Comparison of ENCODE assay signal across 10 cellular contexts in genomic region chr9:130242270-130243014, GRCh38. TPM values are rescaled to one million over a fixed set of nuclear protein-coding genes. Genes with fewer than 3 reads are reported as not detected.
DNase-seq lines count a peak whose midpoint lies in the region; ATAC-seq, FAIRE-seq and TF ChIP-seq lines count a peak whose summit lies in the region.
"Had no signal": no experiment of that assay in that cellular context is flagged by ENCODE, and none has a peak within 500 bp of the region (broad histone marks: within the 10 kb centered on the region; RNA-seq: fewer than 3 reads in every experiment).

No MANE protein-coding gene starts in this region.

- H3K9me3 ChIP-seq in H9 (ENCODE audit: control insufficient read depth, low read depth, low read length), result no peaks in the 10 kb centered on the region
- H3K9me3 ChIP-seq in GM12878 (replicated peaks; ENCODE audit: control insufficient read depth, insufficient read depth, low read length), result no peaks in the 10 kb centered on the region
- no peaks in the 10 kb centered on the region for H3K9me3 ChIP-seq in mucosa of stomach (ENCODE audit: control insufficient read depth, low read length)

- TF ChIP-seq EP300 in GM12878 (IDR thresholded peaks at IDR 0.05; ENCODE audit: borderline replicate concordance in 1 of 2, control insufficient read depth in 1 of 2, low read depth in 2 of 2, low read length in 2 of 2), result no peak

- no peaks in the 10 kb centered on the region for H3K36me3 Mint-ChIP-seq in H9 (ENCODE audit: insufficient read depth in 1 of 3, low read depth in 3 of 3)
- H3K36me3 Mint-ChIP-seq: activated naive CD8-positive, alpha-beta T cell had no signal

- no peaks in the 10 kb centered on the region for H4K20me1 ChIP-seq in H9 (ENCODE audit: control insufficient read depth, insufficient read depth, insufficient read length)
- no peaks in the 10 kb centered on the region for H4K20me1 ChIP-seq in GM12878 (ENCODE audit: control insufficient read depth, insufficient read depth)

- TF ChIP-seq CTCF in H9 (conservative IDR thresholded peaks at IDR 0.05), result no peak
- TF ChIP-seq CTCF in GM12878 (IDR thresholded peaks at IDR 0.05 in 2 of 3, conservative IDR thresholded peaks at IDR 0.05 in 1 of 3; ENCODE audit: control insufficient read depth in 2 of 3, extremely low read depth in 1 of 3, insufficient read depth in 1 of 3, low read depth in 3 of 3, low read length in 3 of 3), result no peak

- POLR2A ChIA-PET in GM12878 (lab: Charles Lee), result no interaction called here

- 0 out of 7 replicates have a peak overlapping the region, but pooled peaks of 1 of the 3 experiments have one; percentile 26 for H3K27ac Mint-ChIP-seq in H9
- H3K27ac Mint-ChIP-seq: activated naive CD8-positive, alpha-beta T cell had no signal

- H3K9ac ChIP-seq in H9 (ENCODE audit: extremely low read depth, insufficient read length, low read length) (no peak overlapping the region), GM12878 (ENCODE audit: control insufficient read depth, insufficient read depth, low read length) (no peak overlapping the region), mucosa of stomach (ENCODE audit: low read length) (peak overlapping the region; percentile 24)

- no peak for TF ChIP-seq RAD21 in GM12878 (IDR thresholded peaks at IDR 0.05; ENCODE audit: insufficient read depth, low read depth, low read length)

- in situ Hi-C loops in ACHN (cut with HindIII; ENCODE audit: low pct_ligation_motif_present, low pct_unique_long_range_greater_than_20kb, low sequenced_read_pairs), result no loop called here
- in situ Hi-C loops in GM12878 (cut with MboI), result loop anchor here (10.0 kb wide), 1 partner anchor 368 kb away; no protein-coding TSS in a partner anchor

- CTCF ChIA-PET in GM12878 (lab: Yijun Ruan, JAX), result interaction anchor here (0.6 to 5.0 kb wide), 14 partner anchors 9 to 357 kb away, joined by 3 to 35 read pairs (median 3); no protein-coding TSS in a partner anchor

- no peak overlapping the region for H3K4ac ChIP-seq in H9 (ENCODE audit: low read depth, low read length)

- SMC1A ChIA-PET in GM12878 (lab: Charles Lee; ENCODE audit: uncharacterized antibody, unreplicated experiment), result interaction anchor here (0.7 to 1.6 kb wide), 2 partner anchors 135 to 439 kb away, joined by 3 to 8 read pairs; no protein-coding TSS in a partner anchor

- no peaks in the 10 kb centered on the region for H3K27me3 ChIP-seq in H9 (ENCODE audit: insufficient read depth, low read length)
- H3K27me3 ChIP-seq in GM12878 (replicated peaks in 1 of 2; ENCODE audit: control insufficient read depth in 2 of 2, insufficient read depth in 2 of 2, low read length in 1 of 2), result no peaks in the 10 kb centered on the region
- H3K27me3 ChIP-seq in mucosa of stomach (ENCODE audit: control insufficient read depth, insufficient read depth, low read length), result peaks cover 5% of the 10 kb centered on the region

- no peak overlapping the region for H3K18ac ChIP-seq in H9 (ENCODE audit: insufficient read length, low read depth, low read length)

- H3K4me1 ChIP-seq in H9 (ENCODE audit: insufficient read depth, low read length), result no peaks in the 10 kb centered on the region
- H3K4me1 ChIP-seq in GM12878 (ENCODE audit: control insufficient read depth, insufficient read depth, low read length), result peaks cover 19% of the 10 kb centered on the region
- H3K4me1 ChIP-seq in mucosa of stomach (ENCODE audit: control insufficient read depth, insufficient read depth, low read length), result peaks cover 14% of the 10 kb centered on the region

- H3K79me1 ChIP-seq in H9 (ENCODE audit: insufficient read depth, low read depth, low read length, poor library complexity, severe bottlenecking), result no peaks in the 10 kb centered on the region

- H4K5ac ChIP-seq in H9 (ENCODE audit: insufficient read length, low read depth, low read length), result no peak overlapping the region

- H3K36me3 ChIP-seq in GM12878 (ENCODE audit: control insufficient read depth in 2 of 2, insufficient read depth in 2 of 2, low read length in 1 of 2) (no peaks in the 10 kb centered on the region), mucosa of stomach (ENCODE audit: control insufficient read depth, insufficient read depth, low read length) (no peaks in the 10 kb centered on the region)

- RAD21 ChIA-PET in GM12878 (lab: Charles Lee; ENCODE audit: unreplicated experiment), result interaction anchor here (1.0 to 3.9 kb wide), 2 partner anchors 72 to 135 kb away, joined by 3 to 20 read pairs; no protein-coding TSS in a partner anchor

- no TSS peak for BruUV-seq in GM12878 (replicated peaks; lab: Mats Ljungman, UMichigan)

- no peaks in the 10 kb centered on the region for H3K23me2 ChIP-seq in H9 (ENCODE audit: insufficient read length, low read depth, low read length, poor library complexity, severe bottlenecking)

- no peak overlapping the region for H4K8ac ChIP-seq in H9 (replicated peaks; ENCODE audit: insufficient read length, low read depth, low read length)

- H2AFZ ChIP-seq in H9 (ENCODE audit: low read length) (no peak overlapping the region), GM12878 (ENCODE audit: control insufficient read depth, low read depth, low read length) (peak overlapping the region; percentile 78)

- H2BK15ac ChIP-seq in H9 (ENCODE audit: low read depth, low read length), result no peak overlapping the region

- H3K27ac ChIP-seq in H9 (ENCODE audit: insufficient read length, low read depth, low read length) (no peak overlapping the region), GM12878 (ENCODE audit: control insufficient read depth, insufficient read depth) (no peak overlapping the region)
- H3K27ac ChIP-seq: VCaP had no signal

- no peak overlapping the region for H3K56ac ChIP-seq in H9 (ENCODE audit: insufficient read length, low read depth, low read length)

- no peak for FAIRE-seq in GM12878 (lab: Jason Lieb, UNC)

- peaks cover 15 to 37% of the 10 kb centered on the region in 2 experiments for H3K4me1 Mint-ChIP-seq in H9

- H4K91ac ChIP-seq in H9 (ENCODE audit: insufficient read length, low read depth, low read length), result no peak overlapping the region

- H2AK5ac ChIP-seq in H9 (ENCODE audit: insufficient read length, low read length), result no peak overlapping the region

- TF ChIP-seq POLR2A in GM12878 (IDR thresholded peaks at IDR 0.05; ENCODE audit: low read depth, low read length), result no peak

- intact Hi-C loops in GM12878 (cut with micrococcal nuclease; ENCODE audit: unreplicated experiment), result loop anchor here (5.0 kb wide), 1 partner anchor 115 kb away; no protein-coding TSS in a partner anchor

- H2BK20ac ChIP-seq in H9 (ENCODE audit: low read depth, low read length, poor library complexity, severe bottlenecking), result no peak overlapping the region

- H3K4me2 ChIP-seq in H9 (ENCODE audit: insufficient read depth, insufficient read length, low read length) (peak overlapping the region; percentile 27), GM12878 (ENCODE audit: control insufficient read depth, insufficient read depth) (peak overlapping the region; percentile 60)

- no peak overlapping the region for H2BK5ac ChIP-seq in H9 (ENCODE audit: insufficient read length, low read length)

- no peaks in the 10 kb centered on the region for H3K9me3 Mint-ChIP-seq in H9

- no peak overlapping the region for H3K4me3 ChIP-seq in GM12878
- no peak overlapping the region for H3K4me3 ChIP-seq in mucosa of stomach (ENCODE audit: low read length)

- no peak overlapping the region for H3T11ph ChIP-seq in H9 (ENCODE audit: low read length)

- no peak overlapping the region for H3K14ac ChIP-seq in H9 (ENCODE audit: insufficient read depth, low read length)

- H3K4me3 Mint-ChIP-seq in H9, result peak overlapping the region in 1 of 2 experiments; percentile 39; a peak in 1 of 5 replicates

- peak; percentile 46 for DNase-seq in ACHN
- no peak for DNase-seq in H9
- no peak for DNase-seq in GM12878 (ENCODE audit: low read depth, low spot score)
- no peak for DNase-seq in DMS79 treated with DMSO at 0.1 percent for 48 hours (lab: John Stamatoyannopoulos, UW)

- H2BK12ac ChIP-seq in H9 (ENCODE audit: insufficient read length, low read depth, low read length), result no peak overlapping the region

- H3K23ac ChIP-seq in H9 (ENCODE audit: insufficient read length, low read depth, low read length), result no peak overlapping the region

- no peak overlapping the region for H2BK120ac ChIP-seq in H9 (ENCODE audit: low read depth, low read length, poor library complexity, severe bottlenecking)

- ATAC-seq in GM12878 (no peak; the same call in 2 of the 3 replicates), HG03045 (IDR thresholded peaks at IDR 0.05; ENCODE audit: unreplicated experiment) (no peak), GM21423 (IDR thresholded peaks at IDR 0.05; ENCODE audit: unreplicated experiment) (no peak), GM21529 (IDR thresholded peaks at IDR 0.05; ENCODE audit: unreplicated experiment) (no peak)

- H3K27me3 Mint-ChIP-seq in H9 (ENCODE audit: low read depth), result peaks cover 8% of the 10 kb centered on the region
- H3K27me3 Mint-ChIP-seq: activated naive CD8-positive, alpha-beta T cell had no signal

- H3K79me2 ChIP-seq in H9 (ENCODE audit: insufficient read depth, low read length), result no peaks in the 10 kb centered on the region
- no peaks in the 10 kb centered on the region for H3K79me2 ChIP-seq in GM12878 (ENCODE audit: control insufficient read depth, insufficient read depth, low read length)

- no CpG with 5 or more reads among the region's 11 CpGs for WGBS in H9 (ENCODE audit: extremely low coverage, insufficient read length, low lambda C conversion rate)
- WGBS in GM12878 (ENCODE audit: insufficient coverage, insufficient replicate concordance, low lambda C conversion rate, missing lambda C conversion rate), result 48% methylated on average over 11 of the region's 11 CpGs

TF ChIP-seq in GM12878, 131 proteins besides CTCF, POLR2A, EP300 and RAD21 (continues in another document):
- TF ChIP-seq KDM1A (IDR thresholded peaks at IDR 0.05; ENCODE audit: borderline replicate concordance), result no peak

RNA-seq across cellular contexts. Expression of gene HMCN2, which starts 23.1 kb away (rescaled TPM):
- 6.7 and 8.6 TPM in 2 replicates for total RNA-seq in H9 (2021)
- not detected in 2 replicates for total RNA-seq in GM12878 (2013; cell fraction: nucleolus; rRNA removed)
- not detected in 2 replicates for total RNA-seq in GM12878 (2014; rRNA removed)
- not detected in 2 replicates for total RNA-seq in GM12878 (2014; rRNA removed; fragmentation: Illumina TruSeq; extraction: Trizol)
- not detected in 2 replicates for total RNA-seq in GM12878 (2021)
- not detected for polyA plus RNA-seq in GM12878 (2011; ENCODE audit: low read depth)
- 0.04 TPM in 1 of 2 replicates, not detected in the other for polyA plus RNA-seq in GM12878 (2011; rRNA removed)
- polyA plus RNA-seq in GM12878 (2011; cell fraction: cytosol; rRNA removed), result under 0.01 and 0.02 TPM in 2 replicates
- polyA plus RNA-seq in GM12878 (2011; cell fraction: nucleus; rRNA removed), result 0.18 and 0.20 TPM in 2 replicates
- 0.01 TPM in 1 of 2 replicates, not detected in the other for polyA plus RNA-seq in GM12878 (2012)
- polyA plus RNA-seq in GM12878 (2014; fragmentation: Illumina TruSeq; extraction: Trizol), result not detected in 2 replicates
- not detected for polyA plus RNA-seq in GM12878 (2014; fragmentation: Nextera tagmentation; extraction: Ambion mirVana)
- polyA plus RNA-seq in GM12878 (2014; rRNA removed), result not detected in 2 replicates
- polyA plus RNA-seq in GM12878 (2016; fragmentation: Nextera tagmentation; extraction: Ambion mirVana), result not detected
- polyA minus RNA-seq in GM12878 (2011; rRNA and poly(A)+ RNA removed), result not detected in 2 replicates
- not detected in 2 replicates for polyA minus RNA-seq in GM12878 (2011; cell fraction: cytosol; rRNA and poly(A)+ RNA removed)
- polyA minus RNA-seq in GM12878 (2011; cell fraction: nucleus; rRNA and poly(A)+ RNA removed), result under 0.01 TPM in 1 of 2 replicates, not detected in the other
